In genomic region chr21:14384453-14384852, GRCh38 we compare ENCODE assay signal across 9 cellular contexts. TPM values are rescaled to one million over a fixed set of nuclear protein-coding genes. Genes with fewer than 3 reads are reported as not detected.
DNase-seq lines count a peak whose midpoint lies in the region; ATAC-seq lines count a peak whose summit lies in the region.
"Had no signal": no experiment of that assay in that cellular context is flagged by ENCODE, and none has a peak within 500 bp of the region (broad histone marks: within the 10 kb centered on the region; RNA-seq: fewer than 3 reads in every experiment).

No MANE protein-coding gene starts in this region.

- peaks cover 10% of the 10 kb centered on the region; the same call in 1 of the 2 replicates for H3K4me1 ChIP-seq in iPS-20b (ENCODE audit: insufficient read depth, low read length)
- H3K4me1 ChIP-seq in subcutaneous abdominal adipose tissue (ENCODE audit: control insufficient read depth in 5 of 5, insufficient read depth in 5 of 5, low read length in 5 of 5): peaks cover 4 to 23% (median 20%) of the 10 kb centered on the region in 5 donors

- H3K4me3 ChIP-seq in iPS-20b (ENCODE audit: low read length) (peak overlapping the region; percentile 98; the same call in 1 of the 2 replicates), subcutaneous abdominal adipose tissue (ENCODE audit: low read depth in 1 of 5, low read length in 5 of 5) (peak overlapping the region in 3 of 5 donors; percentile 86 to 97 (median 94))

- H3K27me3 ChIP-seq in iPS-20b (ENCODE audit: insufficient read depth, low read length) (no peaks in the 10 kb centered on the region), subcutaneous abdominal adipose tissue (ENCODE audit: control insufficient read depth in 5 of 5, insufficient read depth in 4 of 5, low read length in 5 of 5) (no peaks in the 10 kb centered on the region)

- peaks cover 26% of the 10 kb centered on the region for H3K4me1 Mint-ChIP-seq in activated T-cell treated with anti-CD3 and anti-CD28 coated beads, Interleukin-2, amount 50 U/mL, for 4 hours (ENCODE audit: low read depth)
- peaks cover 34 to 42% (median 35%) of the 10 kb centered on the region in 3 donors for H3K4me1 Mint-ChIP-seq in T-cell

- no peak for DNase-seq in activated T-cell treated with anti-CD3 and anti-CD28 coated beads, Interleukin-2, amount 50 U/mL, for 4 hours
- no peak for DNase-seq in activated T-cell treated with anti-CD3 and anti-CD28 coated beads, Interleukin-2, amount 50 U/mL, for 48 hours
- no peak for DNase-seq in T-cell
- DNase-seq in activated effector memory CD4-positive, alpha-beta T cell treated with anti-CD3 and anti-CD28 coated beads, Interleukin-2, amount 50 U/mL, for 16 hours: no peak
- no peak for DNase-seq in midbrain (lab: John Stamatoyannopoulos, UW)
- DNase-seq in DMS53 treated with DMSO at 0.1 percent for 48 hours (lab: John Stamatoyannopoulos, UW; ENCODE audit: unreplicated experiment): no peak
- DNase-seq: central memory CD4-positive, alpha-beta T cell had no signal

- no peak for ATAC-seq in activated T-cell treated with anti-CD3 and anti-CD28 coated beads, Interleukin-2, amount 50 U/mL, for 4 hours
- no peak for ATAC-seq in T-cell (replicated peaks in 1 of 4)

- no peak overlapping the region for H3K27ac ChIP-seq in iPS-20b (ENCODE audit: low read length)
- H3K27ac ChIP-seq in subcutaneous abdominal adipose tissue (ENCODE audit: low read depth, low read length): peak overlapping the region; percentile 87

- H3K36me3 ChIP-seq in iPS-20b (ENCODE audit: insufficient read depth, low read depth, low read length): peaks cover 17% of the 10 kb centered on the region
- peaks cover 0 to 4% (median 0%) of the 10 kb centered on the region in 5 donors for H3K36me3 ChIP-seq in subcutaneous abdominal adipose tissue (ENCODE audit: control insufficient read depth in 5 of 5, insufficient read depth in 5 of 5, low read length in 5 of 5)

- CTCF ChIA-PET in T-cell (lab: Charles Lee): no interaction called here

- H3K9ac ChIP-seq in iPS-20b (ENCODE audit: low read depth, low read length) (peak overlapping the region; percentile 90; the same call in 1 of the 2 replicates), subcutaneous abdominal adipose tissue (ENCODE audit: low read length in 5 of 5) (peak overlapping the region in 3 of 5 donors; percentile 80 to 88 (median 86))

- peak overlapping the region; percentile 98 for H3K4me3 Mint-ChIP-seq in activated T-cell treated with anti-CD3 and anti-CD28 coated beads, Interleukin-2, amount 50 U/mL, for 4 hours
- peak overlapping the region; percentile 100 for H3K4me3 Mint-ChIP-seq in T-cell

- peak overlapping the region in 1 of 2 donors; percentile 100 for H3K27ac Mint-ChIP-seq in T-cell

- POLR2A ChIA-PET in T-cell (lab: Charles Lee): no interaction called here

- no peaks in the 10 kb centered on the region for H3K9me3 ChIP-seq in iPS-20b (ENCODE audit: insufficient read depth, low read depth, low read length)
- H3K9me3 ChIP-seq in subcutaneous abdominal adipose tissue (ENCODE audit: control insufficient read depth in 5 of 5, low read length in 5 of 5): no peaks in the 10 kb centered on the region

- H3K36me3 Mint-ChIP-seq in activated T-cell treated with anti-CD3 and anti-CD28 coated beads, Interleukin-2, amount 50 U/mL, for 4 hours (ENCODE audit: insufficient read depth): peaks cover 5% of the 10 kb centered on the region
- no peaks in the 10 kb centered on the region for H3K36me3 Mint-ChIP-seq in T-cell

- H3K27me3 Mint-ChIP-seq in activated T-cell treated with anti-CD3 and anti-CD28 coated beads, Interleukin-2, amount 50 U/mL, for 4 hours (ENCODE audit: low read depth): no peaks in the 10 kb centered on the region
- H3K27me3 Mint-ChIP-seq in T-cell: no peaks in the 10 kb centered on the region

- no peaks in the 10 kb centered on the region for H3K9me3 Mint-ChIP-seq in activated T-cell treated with anti-CD3 and anti-CD28 coated beads, Interleukin-2, amount 50 U/mL, for 4 hours
- no peaks in the 10 kb centered on the region for H3K9me3 Mint-ChIP-seq in T-cell

RNA-seq across cellular contexts. Expression of gene HSPA13, which starts 1.5 kb away (rescaled TPM):
- total RNA-seq in activated T-cell treated with anti-CD3 and anti-CD28 coated beads, Interleukin-2, amount 50 U/mL, for 4 hours: 10 to 100 TPM; 31.8 to 47.0 (median 41.0) TPM
- 10 to 100 TPM; 23.5 to 25.0 (median 24.4) TPM for total RNA-seq in T-cell
